ENCODE assay signal across 2 cellular contexts in the genomic region with DNA sequence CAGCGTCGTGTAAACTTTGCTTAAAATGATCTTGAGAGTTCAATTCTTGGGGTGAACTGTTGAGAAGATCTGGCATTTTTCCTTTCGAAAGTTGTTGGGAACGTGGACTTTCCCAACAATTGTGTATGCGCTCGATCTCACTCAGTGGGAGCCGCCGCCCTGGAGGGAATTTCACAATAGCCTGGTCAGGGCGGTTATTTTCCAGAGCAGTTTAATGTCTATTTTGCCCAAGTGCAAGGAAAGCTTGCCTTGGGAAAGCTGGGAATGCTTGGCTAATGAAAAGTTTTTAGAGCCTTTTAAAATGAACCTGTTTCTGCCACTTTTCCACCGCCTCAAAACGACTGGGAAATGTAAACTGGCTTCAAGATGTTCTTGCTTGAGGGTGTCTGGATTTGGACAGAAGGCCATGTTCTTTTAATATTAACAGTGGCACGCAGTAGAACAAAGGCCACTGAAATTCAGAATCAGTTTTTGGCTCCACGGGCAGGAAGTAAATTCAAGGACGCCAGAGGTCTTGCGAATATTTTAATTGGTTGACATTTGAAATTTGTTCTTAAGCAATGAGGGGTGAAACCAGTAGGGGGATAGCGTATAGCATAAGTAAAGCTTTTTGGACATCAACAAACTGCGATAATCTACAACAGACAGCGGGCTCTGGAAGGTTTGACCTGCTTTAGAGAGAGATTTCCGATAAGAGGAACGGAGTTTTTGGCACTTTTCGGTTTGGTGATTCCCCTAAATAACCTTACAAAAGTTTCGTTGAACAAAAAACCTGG.
TF ChIP-seq lines count a peak whose summit lies in the region.

No MANE protein-coding gene starts in this region.

TF ChIP-seq in SK-N-SH treated with all-trans-retinoic acid at 6 μM for 48 hours, 23 proteins besides CTCF, POLR2A, EP300 and RAD21:
- TF ChIP-seq ISL1 (CRISPR knock-in tag; IDR thresholded peaks at IDR 0.05) (peak; percentile 12; the same call in 1 of the 2 replicates), ZC3H10 (CRISPR knock-in tag; IDR thresholded peaks at IDR 0.05) (no peak), SNAI2 (CRISPR knock-in tag; IDR thresholded peaks at IDR 0.05) (0 out of 2 replicates have a peak, but pooled peaks have one; percentile 54), ZFP30 (CRISPR knock-in tag; IDR thresholded peaks at IDR 0.05) (no peak), ZNF8 (CRISPR knock-in tag; IDR thresholded peaks at IDR 0.05) (no peak), ESRRG (CRISPR knock-in tag; IDR thresholded peaks at IDR 0.05) (0 out of 2 replicates have a peak, but pooled peaks have one; percentile 23), ZNF70 (CRISPR knock-in tag; IDR thresholded peaks at IDR 0.05) (no peak)
- TF ChIP-seq, protein P1, sequence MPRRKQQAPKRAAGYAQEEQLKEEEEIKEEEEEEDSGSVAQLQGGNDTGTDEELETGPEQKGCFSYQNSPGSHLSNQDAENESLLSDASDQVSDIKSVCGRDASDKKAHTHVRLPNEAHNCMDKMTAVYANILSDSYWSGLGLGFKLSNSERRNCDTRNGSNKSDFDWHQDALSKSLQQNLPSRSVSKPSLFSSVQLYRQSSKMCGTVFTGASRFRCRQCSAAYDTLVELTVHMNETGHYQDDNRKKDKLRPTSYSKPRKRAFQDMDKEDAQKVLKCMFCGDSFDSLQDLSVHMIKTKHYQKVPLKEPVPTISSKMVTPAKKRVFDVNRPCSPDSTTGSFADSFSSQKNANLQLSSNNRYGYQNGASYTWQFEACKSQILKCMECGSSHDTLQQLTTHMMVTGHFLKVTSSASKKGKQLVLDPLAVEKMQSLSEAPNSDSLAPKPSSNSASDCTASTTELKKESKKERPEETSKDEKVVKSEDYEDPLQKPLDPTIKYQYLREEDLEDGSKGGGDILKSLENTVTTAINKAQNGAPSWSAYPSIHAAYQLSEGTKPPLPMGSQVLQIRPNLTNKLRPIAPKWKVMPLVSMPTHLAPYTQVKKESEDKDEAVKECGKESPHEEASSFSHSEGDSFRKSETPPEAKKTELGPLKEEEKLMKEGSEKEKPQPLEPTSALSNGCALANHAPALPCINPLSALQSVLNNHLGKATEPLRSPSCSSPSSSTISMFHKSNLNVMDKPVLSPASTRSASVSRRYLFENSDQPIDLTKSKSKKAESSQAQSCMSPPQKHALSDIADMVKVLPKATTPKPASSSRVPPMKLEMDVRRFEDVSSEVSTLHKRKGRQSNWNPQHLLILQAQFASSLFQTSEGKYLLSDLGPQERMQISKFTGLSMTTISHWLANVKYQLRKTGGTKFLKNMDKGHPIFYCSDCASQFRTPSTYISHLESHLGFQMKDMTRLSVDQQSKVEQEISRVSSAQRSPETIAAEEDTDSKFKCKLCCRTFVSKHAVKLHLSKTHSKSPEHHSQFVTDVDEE (CRISPR knock-in tag; IDR thresholded peaks at IDR 0.05): no peak
TF ChIP-seq in SK-N-SH treated with all-trans-retinoic acid at 6 μM for 48 hours: peak in this region for 3.

TF ChIP-seq in HepG2, 621 proteins besides CTCF, POLR2A, EP300 and RAD21 (continues in another document):
- TF ChIP-seq HES4 (CRISPR knock-in tag; IDR thresholded peaks at IDR 0.05; ENCODE audit: borderline replicate concordance) (peak; percentile 10; the same call in 1 of the 2 replicates), ZNF432 (CRISPR knock-in tag; IDR thresholded peaks at IDR 0.05; ENCODE audit: borderline replicate concordance) (no peak), TBX3 (IDR thresholded peaks at IDR 0.05; ENCODE audit: borderline replicate concordance) (no peak), KDM1A (CRISPR knock-in tag; IDR thresholded peaks at IDR 0.05) (0 out of 2 replicates have a peak, but pooled peaks have one; percentile 23), SMC3 (IDR thresholded peaks at IDR 0.05; ENCODE audit: low read length) (peak; percentile 9; the same call in 1 of the 2 replicates), MTF1 (CRISPR knock-in tag; IDR thresholded peaks at IDR 0.05) (0 out of 2 replicates have a peak, but pooled peaks have one; percentile 49), YEATS4 (CRISPR knock-in tag; IDR thresholded peaks at IDR 0.05; ENCODE audit: borderline replicate concordance) (peak; percentile 8), ZNF343 (CRISPR knock-in tag; IDR thresholded peaks at IDR 0.05) (peak; percentile 70; the same call in 1 of the 2 replicates), ZNF839 (CRISPR knock-in tag; IDR thresholded peaks at IDR 0.05; ENCODE audit: borderline replicate concordance) (no peak; the same call in 1 of the 2 replicates), ZNF879 (CRISPR knock-in tag; IDR thresholded peaks at IDR 0.05) (0 out of 2 replicates have a peak, but pooled peaks have one; percentile 3), DMAP1 (CRISPR knock-in tag; IDR thresholded peaks at IDR 0.05) (peak; percentile 77), NR2C2 (CRISPR knock-in tag; IDR thresholded peaks at IDR 0.05; ENCODE audit: borderline replicate concordance) (0 out of 2 replicates have a peak, but pooled peaks have one; percentile 42), SOX6 (IDR thresholded peaks at IDR 0.05) (no peak), SOX6 (CRISPR knock-in tag; IDR thresholded peaks at IDR 0.05) (peak; percentile 68; the same call in 1 of the 2 replicates), FOXM1 (CRISPR knock-in tag; IDR thresholded peaks at IDR 0.05) (no peak), ZBTB20 (CRISPR knock-in tag; IDR thresholded peaks at IDR 0.05; ENCODE audit: borderline replicate concordance, low read depth) (no peak), HMG20B (CRISPR knock-in tag; conservative IDR thresholded peaks at IDR 0.05) (0 out of 2 replicates have a peak, but pooled peaks have one; percentile 5), SOX5 (CRISPR knock-in tag; IDR thresholded peaks at IDR 0.05; ENCODE audit: borderline replicate concordance) (peak; percentile 29; the same call in 1 of the 2 replicates), HMGA1 (CRISPR knock-in tag; conservative IDR thresholded peaks at IDR 0.05) (no peak), RARG (CRISPR knock-in tag; IDR thresholded peaks at IDR 0.05; ENCODE audit: low read depth) (0 out of 2 replicates have a peak, but pooled peaks have one; percentile 57), JARID2 (CRISPR knock-in tag; IDR thresholded peaks at IDR 0.05; ENCODE audit: insufficient replicate concordance) (peak; percentile 10), TP53 (CRISPR knock-in tag; conservative IDR thresholded peaks at IDR 0.05) (0 out of 2 replicates have a peak, but pooled peaks have one; percentile 44), ZMYM4 (CRISPR knock-in tag; IDR thresholded peaks at IDR 0.05) (no peak), CREM (IDR thresholded peaks at IDR 0.05) (peak; percentile 57), CREM (CRISPR knock-in tag; IDR thresholded peaks at IDR 0.05) (no peak), ZNF34 (CRISPR knock-in tag; IDR thresholded peaks at IDR 0.05; ENCODE audit: borderline replicate concordance) (0 out of 2 replicates have a peak, but pooled peaks have one; percentile 88), BRD4 (CRISPR knock-in tag; IDR thresholded peaks at IDR 0.05) (peak; percentile 5; the same call in 1 of the 2 replicates), ZNF644 (CRISPR knock-in tag; IDR thresholded peaks at IDR 0.05; ENCODE audit: low read depth) (no peak), ZNF264 (CRISPR knock-in tag; IDR thresholded peaks at IDR 0.05) (no peak), REPIN1 (CRISPR knock-in tag; IDR thresholded peaks at IDR 0.05; ENCODE audit: borderline replicate concordance, low read depth) (no peak), SP2 (CRISPR knock-in tag; IDR thresholded peaks at IDR 0.05) (no peak), YEATS2 (CRISPR knock-in tag; IDR thresholded peaks at IDR 0.05; ENCODE audit: borderline replicate concordance) (peak; percentile 11; the same call in 1 of the 2 replicates)
- TF ChIP-seq, protein P2, sequence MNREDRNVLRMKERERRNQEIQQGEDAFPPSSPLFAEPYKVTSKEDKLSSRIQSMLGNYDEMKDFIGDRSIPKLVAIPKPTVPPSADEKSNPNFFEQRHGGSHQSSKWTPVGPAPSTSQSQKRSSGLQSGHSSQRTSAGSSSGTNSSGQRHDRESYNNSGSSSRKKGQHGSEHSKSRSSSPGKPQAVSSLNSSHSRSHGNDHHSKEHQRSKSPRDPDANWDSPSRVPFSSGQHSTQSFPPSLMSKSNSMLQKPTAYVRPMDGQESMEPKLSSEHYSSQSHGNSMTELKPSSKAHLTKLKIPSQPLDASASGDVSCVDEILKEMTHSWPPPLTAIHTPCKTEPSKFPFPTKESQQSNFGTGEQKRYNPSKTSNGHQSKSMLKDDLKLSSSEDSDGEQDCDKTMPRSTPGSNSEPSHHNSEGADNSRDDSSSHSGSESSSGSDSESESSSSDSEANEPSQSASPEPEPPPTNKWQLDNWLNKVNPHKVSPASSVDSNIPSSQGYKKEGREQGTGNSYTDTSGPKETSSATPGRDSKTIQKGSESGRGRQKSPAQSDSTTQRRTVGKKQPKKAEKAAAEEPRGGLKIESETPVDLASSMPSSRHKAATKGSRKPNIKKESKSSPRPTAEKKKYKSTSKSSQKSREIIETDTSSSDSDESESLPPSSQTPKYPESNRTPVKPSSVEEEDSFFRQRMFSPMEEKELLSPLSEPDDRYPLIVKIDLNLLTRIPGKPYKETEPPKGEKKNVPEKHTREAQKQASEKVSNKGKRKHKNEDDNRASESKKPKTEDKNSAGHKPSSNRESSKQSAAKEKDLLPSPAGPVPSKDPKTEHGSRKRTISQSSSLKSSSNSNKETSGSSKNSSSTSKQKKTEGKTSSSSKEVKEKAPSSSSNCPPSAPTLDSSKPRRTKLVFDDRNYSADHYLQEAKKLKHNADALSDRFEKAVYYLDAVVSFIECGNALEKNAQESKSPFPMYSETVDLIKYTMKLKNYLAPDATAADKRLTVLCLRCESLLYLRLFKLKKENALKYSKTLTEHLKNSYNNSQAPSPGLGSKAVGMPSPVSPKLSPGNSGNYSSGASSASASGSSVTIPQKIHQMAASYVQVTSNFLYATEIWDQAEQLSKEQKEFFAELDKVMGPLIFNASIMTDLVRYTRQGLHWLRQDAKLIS (CRISPR knock-in tag; IDR thresholded peaks at IDR 0.05): no peak
- TF ChIP-seq, protein P3, sequence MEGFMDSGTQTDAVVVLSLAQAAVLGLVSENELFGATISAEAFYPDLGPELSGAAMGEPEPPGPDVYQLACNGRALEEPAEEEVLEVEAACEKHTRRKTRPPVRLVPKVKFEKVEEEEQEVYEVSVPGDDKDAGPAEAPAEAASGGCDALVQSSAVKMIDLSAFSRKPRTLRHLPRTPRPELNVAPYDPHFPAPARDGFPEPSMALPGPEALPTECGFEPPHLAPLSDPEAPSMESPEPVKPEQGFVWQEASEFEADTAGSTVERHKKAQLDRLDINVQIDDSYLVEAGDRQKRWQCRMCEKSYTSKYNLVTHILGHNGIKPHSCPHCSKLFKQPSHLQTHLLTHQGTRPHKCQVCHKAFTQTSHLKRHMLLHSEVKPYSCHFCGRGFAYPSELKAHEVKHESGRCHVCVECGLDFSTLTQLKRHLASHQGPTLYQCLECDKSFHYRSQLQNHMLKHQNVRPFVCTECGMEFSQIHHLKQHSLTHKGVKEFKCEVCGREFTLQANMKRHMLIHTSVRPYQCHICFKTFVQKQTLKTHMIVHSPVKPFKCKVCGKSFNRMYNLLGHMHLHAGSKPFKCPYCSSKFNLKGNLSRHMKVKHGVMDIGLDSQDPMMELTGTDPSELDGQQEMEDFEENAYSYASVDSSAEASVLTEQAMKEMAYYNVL (CRISPR knock-in tag; IDR thresholded peaks at IDR 0.05; ENCODE audit: borderline replicate concordance): no peak
- TF ChIP-seq, protein P4, sequence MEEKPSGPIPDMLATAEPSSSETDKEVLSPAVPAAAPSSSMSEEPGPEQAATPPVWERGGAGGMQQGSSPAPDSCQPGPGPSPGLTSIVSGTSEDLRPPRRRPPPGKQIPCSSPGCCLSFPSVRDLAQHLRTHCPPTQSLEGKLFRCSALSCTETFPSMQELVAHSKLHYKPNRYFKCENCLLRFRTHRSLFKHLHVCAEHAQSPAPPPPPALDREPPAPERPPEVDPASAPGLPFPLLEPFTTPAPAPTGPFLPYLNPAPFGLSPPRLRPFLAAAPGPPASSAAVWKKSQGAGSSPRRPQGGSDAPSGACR (CRISPR knock-in tag; IDR thresholded peaks at IDR 0.05): peak; percentile 23; the same call in 1 of the 2 replicates
- TF ChIP-seq, protein P5, sequence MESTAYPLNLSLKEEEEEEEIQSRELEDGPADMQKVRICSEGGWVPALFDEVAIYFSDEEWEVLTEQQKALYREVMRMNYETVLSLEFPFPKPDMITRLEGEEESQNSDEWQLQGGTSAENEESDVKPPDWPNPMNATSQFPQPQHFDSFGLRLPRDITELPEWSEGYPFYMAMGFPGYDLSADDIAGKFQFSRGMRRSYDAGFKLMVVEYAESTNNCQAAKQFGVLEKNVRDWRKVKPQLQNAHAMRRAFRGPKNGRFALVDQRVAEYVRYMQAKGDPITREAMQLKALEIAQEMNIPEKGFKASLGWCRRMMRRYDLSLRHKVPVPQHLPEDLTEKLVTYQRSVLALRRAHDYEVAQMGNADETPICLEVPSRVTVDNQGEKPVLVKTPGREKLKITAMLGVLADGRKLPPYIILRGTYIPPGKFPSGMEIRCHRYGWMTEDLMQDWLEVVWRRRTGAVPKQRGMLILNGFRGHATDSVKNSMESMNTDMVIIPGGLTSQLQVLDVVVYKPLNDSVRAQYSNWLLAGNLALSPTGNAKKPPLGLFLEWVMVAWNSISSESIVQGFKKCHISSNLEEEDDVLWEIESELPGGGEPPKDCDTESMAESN (CRISPR knock-in tag; conservative IDR thresholded peaks at IDR 0.05): 0 out of 2 replicates have a peak, but pooled peaks have one; percentile 3
- TF ChIP-seq, protein P6, sequence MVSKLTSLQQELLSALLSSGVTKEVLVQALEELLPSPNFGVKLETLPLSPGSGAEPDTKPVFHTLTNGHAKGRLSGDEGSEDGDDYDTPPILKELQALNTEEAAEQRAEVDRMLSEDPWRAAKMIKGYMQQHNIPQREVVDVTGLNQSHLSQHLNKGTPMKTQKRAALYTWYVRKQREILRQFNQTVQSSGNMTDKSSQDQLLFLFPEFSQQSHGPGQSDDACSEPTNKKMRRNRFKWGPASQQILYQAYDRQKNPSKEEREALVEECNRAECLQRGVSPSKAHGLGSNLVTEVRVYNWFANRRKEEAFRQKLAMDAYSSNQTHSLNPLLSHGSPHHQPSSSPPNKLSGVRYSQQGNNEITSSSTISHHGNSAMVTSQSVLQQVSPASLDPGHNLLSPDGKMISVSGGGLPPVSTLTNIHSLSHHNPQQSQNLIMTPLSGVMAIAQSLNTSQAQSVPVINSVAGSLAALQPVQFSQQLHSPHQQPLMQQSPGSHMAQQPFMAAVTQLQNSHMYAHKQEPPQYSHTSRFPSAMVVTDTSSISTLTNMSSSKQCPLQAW (CRISPR knock-in tag; IDR thresholded peaks at IDR 0.05): 0 out of 2 replicates have a peak, but pooled peaks have one; percentile 23
- TF ChIP-seq, protein P7, sequence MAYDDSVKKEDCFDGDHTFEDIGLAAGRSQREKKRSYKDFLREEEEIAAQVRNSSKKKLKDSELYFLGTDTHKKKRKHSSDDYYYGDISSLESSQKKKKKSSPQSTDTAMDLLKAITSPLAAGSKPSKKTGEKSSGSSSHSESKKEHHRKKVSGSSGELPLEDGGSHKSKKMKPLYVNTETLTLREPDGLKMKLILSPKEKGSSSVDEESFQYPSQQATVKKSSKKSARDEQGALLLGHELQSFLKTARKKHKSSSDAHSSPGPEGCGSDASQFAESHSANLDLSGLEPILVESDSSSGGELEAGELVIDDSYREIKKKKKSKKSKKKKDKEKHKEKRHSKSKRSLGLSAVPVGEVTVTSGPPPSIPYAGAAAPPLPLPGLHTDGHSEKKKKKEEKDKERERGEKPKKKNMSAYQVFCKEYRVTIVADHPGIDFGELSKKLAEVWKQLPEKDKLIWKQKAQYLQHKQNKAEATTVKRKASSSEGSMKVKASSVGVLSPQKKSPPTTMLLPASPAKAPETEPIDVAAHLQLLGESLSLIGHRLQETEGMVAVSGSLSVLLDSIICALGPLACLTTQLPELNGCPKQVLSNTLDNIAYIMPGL (CRISPR knock-in tag; IDR thresholded peaks at IDR 0.05; ENCODE audit: borderline replicate concordance in 1 of 2, low read depth in 1 of 2): peak in 1 of 2 experiments; percentile 45; a peak in 1 of 4 replicates
